In the genomic region with DNA sequence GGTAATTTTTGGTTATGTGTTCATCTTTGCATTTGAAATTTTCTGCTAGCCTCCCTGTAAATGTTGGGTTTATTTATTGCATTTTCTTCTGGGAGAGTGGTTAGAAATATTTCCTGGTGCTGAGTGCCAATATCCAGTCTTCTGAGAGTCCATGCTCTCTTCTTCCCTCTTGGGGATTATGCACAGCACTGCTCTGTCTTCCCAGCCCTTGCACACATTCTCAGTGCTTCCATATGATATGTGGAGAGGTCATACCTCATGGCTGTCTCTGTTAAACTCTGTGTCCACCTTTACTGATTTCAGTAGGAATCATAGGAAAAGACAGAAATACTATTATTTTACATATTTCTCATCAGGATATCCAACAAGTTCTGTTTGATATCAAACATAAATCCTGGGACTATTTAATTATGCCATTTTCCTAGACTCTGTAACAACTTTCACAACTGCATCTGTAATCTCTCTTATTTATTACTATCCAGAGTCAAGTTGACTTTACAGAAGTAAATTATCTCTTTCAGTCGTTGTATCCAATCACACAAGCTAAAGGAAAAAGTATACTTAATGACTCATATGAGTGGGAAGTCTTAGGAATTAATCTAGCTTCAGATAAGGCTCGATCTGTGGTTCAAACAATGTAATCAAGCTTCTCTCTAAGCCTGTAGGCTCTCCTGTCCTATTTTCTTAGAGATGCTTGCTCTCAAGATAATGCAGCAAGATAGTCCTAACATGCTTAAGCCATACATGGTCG, we compare ENCODE assay signal across 19 cellular contexts. TPM values are rescaled to one million over a fixed set of nuclear protein-coding genes. Genes with fewer than 3 reads are reported as not detected.
DNase-seq lines count a peak whose midpoint lies in the region; ATAC-seq, FAIRE-seq and TF ChIP-seq lines count a peak whose summit lies in the region.
"Had no signal": no experiment of that assay in that cellular context is flagged by ENCODE, and none has a peak within 500 bp of the region (broad histone marks: within the 10 kb centered on the region; RNA-seq: fewer than 3 reads in every experiment).

No MANE protein-coding gene starts in this region.

- no peak for TF ChIP-seq POLR2A in GM12892 (IDR thresholded peaks at IDR 0.05; ENCODE audit: low read depth, low read length)

- no peaks in the 10 kb centered on the region for H3K36me3 ChIP-seq in SK-N-SH (replicated peaks in 1 of 2; ENCODE audit: control insufficient read depth in 1 of 2, insufficient read depth in 2 of 2, low read length in 1 of 2)
- H3K36me3 ChIP-seq in small intestine (ENCODE audit: control insufficient read depth in 2 of 2, insufficient read depth in 2 of 2, low read length in 2 of 2) = no peaks in the 10 kb centered on the region
- H3K36me3 ChIP-seq: SJSA1 had no signal

- FAIRE-seq in GM12892 (lab: Jason Lieb, UNC) = peak; percentile 17
- FAIRE-seq in small intestine (lab: Jason Lieb, UNC) = no peak

- DNase-seq in GM12892 (ENCODE audit: insufficient read length) = no peak
- DNase-seq in SK-N-SH = no peak
- DNase-seq in fibroblast of villous mesenchyme (ENCODE audit: low read depth) = peak; percentile 94
- peak; percentile 38 for DNase-seq in small intestine
- DNase-seq: activated T-cell treated with anti-CD3 and anti-CD28 coated beads, Interleukin-2, amount 50 U/mL, for 24 hours; CD4-positive, alpha-beta memory T cell; cerebellar nuclear complex; hippocampal formation; left ventricle myocardium superior; naive B cell; NCI-H1092 treated with DMSO at 0.1 percent for 48 hours; NCI-H345; substantia nigra had no signal

- no peak overlapping the region for H3K9ac ChIP-seq in SK-N-SH

- no peak overlapping the region for H2AFZ ChIP-seq in SK-N-SH (ENCODE audit: low read depth)

- no peaks in the 10 kb centered on the region for H3K27me3 ChIP-seq in SK-N-SH (ENCODE audit: insufficient read depth)
- no peaks in the 10 kb centered on the region for H3K27me3 ChIP-seq in small intestine (ENCODE audit: control insufficient read depth in 2 of 2, insufficient read depth in 2 of 2, low read length in 2 of 2)
- H3K27me3 ChIP-seq: SJSA1 had no signal

- no peaks in the 10 kb centered on the region for H3K79me2 ChIP-seq in SK-N-SH (ENCODE audit: insufficient read depth)

- TF ChIP-seq RAD21 in SK-N-SH (IDR thresholded peaks at IDR 0.05; ENCODE audit: low read length) = no peak

- CTCF ChIA-PET in SK-N-SH (lab: Yijun Ruan, JAX) = no interaction called here

- no peak for TF ChIP-seq EP300 in SK-N-SH (IDR thresholded peaks at IDR 0.05; ENCODE audit: borderline replicate concordance in 1 of 2, low read depth in 1 of 2, low read length in 1 of 2)

- 0 out of 4 replicates have a peak, but pooled peaks cover 0 to 8% of the 10 kb centered on the region in 2 experiments for H3K4me1 ChIP-seq in SK-N-SH (ENCODE audit: control insufficient read depth in 1 of 2, insufficient read depth in 2 of 2, low read depth in 1 of 2, low read length in 1 of 2)
- H3K4me1 ChIP-seq in small intestine (ENCODE audit: control insufficient read depth in 2 of 2, insufficient read depth in 1 of 2, low read depth in 1 of 2, low read length in 1 of 2) = no peaks in the 10 kb centered on the region

- H4K20me1 ChIP-seq in SK-N-SH (ENCODE audit: insufficient read depth) = no peaks in the 10 kb centered on the region

- H3K9me2 ChIP-seq in SK-N-SH = no peaks in the 10 kb centered on the region

- no peak overlapping the region for H3K4me3 ChIP-seq in SK-N-SH (ENCODE audit: low read depth in 2 of 2, low read length in 1 of 2)
- no peak overlapping the region for H3K4me3 ChIP-seq in fibroblast of villous mesenchyme (ENCODE audit: low read depth, low read length)
- H3K4me3 ChIP-seq in small intestine (ENCODE audit: low read depth in 1 of 2, low read length in 2 of 2) = no peak overlapping the region
- H3K4me3 ChIP-seq: SJSA1 had no signal

- H3K4me2 ChIP-seq in SK-N-SH = peak overlapping the region; percentile 56; the same call in 1 of the 2 replicates

- H3K9me3 ChIP-seq in SK-N-SH (no peaks in the 10 kb centered on the region), small intestine (ENCODE audit: control insufficient read depth, low read depth) (no peaks in the 10 kb centered on the region)
- H3K9me3 ChIP-seq: SJSA1 had no signal

- POLR2A ChIA-PET in SK-N-SH (lab: Yijun Ruan, JAX) = no interaction called here

- H3K27ac ChIP-seq in SK-N-SH (ENCODE audit: low read depth in 2 of 2, low read length in 1 of 2) = peak overlapping the region in 1 of 2 experiments; percentile 75; a peak in 2 of 4 replicates
- H3K27ac ChIP-seq in small intestine (ENCODE audit: low read depth in 1 of 2, low read length in 1 of 2) = no peak overlapping the region
- H3K27ac ChIP-seq: SJSA1 had no signal

- peaks cover 16% of the 10 kb centered on the region for H3F3A ChIP-seq in SK-N-SH (replicated peaks; ENCODE audit: insufficient read depth)

- 0% methylated on average over 3 of the region's 3 CpGs for WGBS in SK-N-SH (ENCODE audit: low lambda C conversion rate)
- WGBS in small intestine, 3 donors = 10 to 34% (median 11%) methylated on average over 3 of the region's 3 CpGs

- no peak for TF ChIP-seq CTCF in SK-N-SH (IDR thresholded peaks at IDR 0.05)
- peak; percentile 24 for TF ChIP-seq CTCF in fibroblast of villous mesenchyme (IDR thresholded peaks at IDR 0.05; ENCODE audit: insufficient read depth, low read depth, low read length)

- no peak for ATAC-seq in HG03521 (IDR thresholded peaks at IDR 0.05; ENCODE audit: unreplicated experiment)
- no peak for ATAC-seq in GM19452 (IDR thresholded peaks at IDR 0.05; ENCODE audit: unreplicated experiment)
- ATAC-seq in GM21529 (IDR thresholded peaks at IDR 0.05; ENCODE audit: unreplicated experiment) = no peak
- ATAC-seq: left ventricle myocardium superior had no signal

TF ChIP-seq in SK-N-SH, 30 proteins besides CTCF, POLR2A, EP300 and RAD21:
- TF ChIP-seq GABPA (IDR thresholded peaks at IDR 0.05; ENCODE audit: low read depth) (no peak), POLR2AphosphoS5 (IDR thresholded peaks at IDR 0.05; ENCODE audit: low read depth, low read length) (no peak), JUND (IDR thresholded peaks at IDR 0.05) (0 out of 2 replicates have a peak, but pooled peaks have one; percentile 19), USF2 (IDR thresholded peaks at IDR 0.05; ENCODE audit: borderline replicate concordance, low read depth, low read length) (no peak)
- TF ChIP-seq, protein P1, sequence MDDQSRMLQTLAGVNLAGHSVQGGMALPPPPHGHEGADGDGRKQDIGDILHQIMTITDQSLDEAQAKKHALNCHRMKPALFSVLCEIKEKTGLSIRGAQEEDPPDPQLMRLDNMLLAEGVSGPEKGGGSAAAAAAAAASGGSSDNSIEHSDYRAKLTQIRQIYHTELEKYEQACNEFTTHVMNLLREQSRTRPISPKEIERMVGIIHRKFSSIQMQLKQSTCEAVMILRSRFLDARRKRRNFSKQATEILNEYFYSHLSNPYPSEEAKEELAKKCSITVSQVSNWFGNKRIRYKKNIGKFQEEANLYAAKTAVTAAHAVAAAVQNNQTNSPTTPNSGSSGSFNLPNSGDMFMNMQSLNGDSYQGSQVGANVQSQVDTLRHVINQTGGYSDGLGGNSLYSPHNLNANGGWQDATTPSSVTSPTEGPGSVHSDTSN (IDR thresholded peaks at IDR 0.05) = peak; percentile 38; the same call in 1 of the 2 replicates

RNA-seq across cellular contexts. Expression of gene NXPE1, which starts 2.7 kb away (rescaled TPM):
- not detected for polyA plus RNA-seq in GM12892 (2012; ENCODE audit: missing spikeins)
- polyA plus RNA-seq in SK-N-SH (2012; rRNA removed) (not detected in 2 replicates), small intestine (1 to 10 TPM in 1 of 3 donors, under 1 TPM in 1, not detected in 1; 0.24 to 1.3 TPM)
- polyA plus RNA-seq in SK-N-SH (2012; cell fraction: cytosol; rRNA removed) = not detected in 2 replicates
- not detected in 2 replicates for polyA plus RNA-seq in SK-N-SH (2012; cell fraction: nucleus; rRNA removed)
- total RNA-seq in fibroblast of villous mesenchyme = not detected in 2 replicates
- total RNA-seq: CD4-positive, alpha-beta memory T cell; epithelial cell of proximal tubule; left ventricle myocardium superior; progenitor cell of endocrine pancreas; SJSA1 had no signal
- polyA plus RNA-seq: CD4-positive, alpha-beta memory T cell had no signal

RNA-seq across cellular contexts. Expression of gene NXPE4, which starts 33.2 kb away (rescaled TPM):
- not detected for polyA plus RNA-seq in GM12892 (2012; ENCODE audit: missing spikeins)
- not detected in 2 replicates for polyA plus RNA-seq in SK-N-SH (2012; rRNA removed)
- polyA plus RNA-seq in SK-N-SH (2012; cell fraction: cytosol; rRNA removed) = not detected in 2 replicates
- polyA plus RNA-seq in SK-N-SH (2012; cell fraction: nucleus; rRNA removed) = not detected in 2 replicates
- not detected in 2 replicates for total RNA-seq in fibroblast of villous mesenchyme
- polyA plus RNA-seq in small intestine = under 1 TPM in 1 of 3 donors, not detected in 2; 0.03 TPM
- total RNA-seq: CD4-positive, alpha-beta memory T cell; epithelial cell of proximal tubule; left ventricle myocardium superior; progenitor cell of endocrine pancreas; SJSA1 had no signal
- polyA plus RNA-seq: CD4-positive, alpha-beta memory T cell had no signal

Comparison
In these comparisons a context has a peak if more than half of its experiments do, and no peak if none do; other contexts are left out.
1. DNase-seq: peak in fibroblast of villous mesenchyme (single experiment) and small intestine (single experiment); none in GM12892 (single experiment) and SK-N-SH (single experiment).